In genomic region chrX:118226060-118226428, GRCh38 we compare ENCODE assay signal across 8 cellular contexts.
DNase-seq lines count a peak whose midpoint lies in the region; ATAC-seq and TF ChIP-seq lines count a peak whose summit lies in the region.

No MANE protein-coding gene starts in this region.

- no peaks in the 10 kb centered on the region for H3K36me3 Mint-ChIP-seq in activated naive CD8-positive, alpha-beta T cell treated with anti-CD3 and anti-CD28 coated beads, Interleukin-2, amount 50 U/mL, for 24 hours (ENCODE audit: low read depth)

- no peaks in the 10 kb centered on the region for H3K27me3 ChIP-seq in Peyer's patch
- H3K27me3 ChIP-seq in foreskin keratinocyte = no peaks in the 10 kb centered on the region

- peaks cover 3% of the 10 kb centered on the region for H3K4me1 Mint-ChIP-seq in activated naive CD8-positive, alpha-beta T cell treated with anti-CD3 and anti-CD28 coated beads, Interleukin-2, amount 50 U/mL, for 24 hours

- H3K36me3 ChIP-seq in Peyer's patch = no peaks in the 10 kb centered on the region

- no peak overlapping the region for H3K4me3 Mint-ChIP-seq in activated naive CD8-positive, alpha-beta T cell treated with anti-CD3 and anti-CD28 coated beads, Interleukin-2, amount 50 U/mL, for 24 hours

- no peaks in the 10 kb centered on the region for H3K9me3 ChIP-seq in Peyer's patch

- H3K27ac ChIP-seq in Peyer's patch (no peak overlapping the region), foreskin keratinocyte (peak overlapping the region; percentile 62)

- peak; percentile 40 for TF ChIP-seq CTCF in AG09309 (IDR thresholded peaks at IDR 0.05; ENCODE audit: control insufficient read depth, insufficient read depth, low read depth, low read length, missing control alignments)
- peak in 4 of 6 experiments; percentile 36 to 66 (median 60) for TF ChIP-seq CTCF in Peyer's patch (IDR thresholded peaks at IDR 0.05)
- TF ChIP-seq CTCF in foreskin keratinocyte (conservative IDR thresholded peaks at IDR 0.05) = peak; percentile 74

- no peak for TF ChIP-seq POLR2A in Peyer's patch (IDR thresholded peaks at IDR 0.05)

- ATAC-seq in GM18867 (IDR thresholded peaks at IDR 0.05; ENCODE audit: unreplicated experiment) = peak; percentile 85
- peak; percentile 60 for ATAC-seq in HG03139 (IDR thresholded peaks at IDR 0.05; ENCODE audit: unreplicated experiment)
- ATAC-seq in foreskin keratinocyte = peak; percentile 81
- ATAC-seq in activated naive CD8-positive, alpha-beta T cell treated with anti-CD3 and anti-CD28 coated beads, Interleukin-2, amount 50 U/mL, for 24 hours = no peak

- H3K4me1 ChIP-seq in Peyer's patch (no peaks in the 10 kb centered on the region), foreskin keratinocyte (no peaks in the 10 kb centered on the region)

- H3K4me3 ChIP-seq in AG09309 (ENCODE audit: control insufficient read depth, low read depth, low read length) = no peak overlapping the region
- no peak overlapping the region for H3K4me3 ChIP-seq in Peyer's patch

- H3K27ac Mint-ChIP-seq in activated naive CD8-positive, alpha-beta T cell treated with anti-CD3 and anti-CD28 coated beads, Interleukin-2, amount 50 U/mL, for 24 hours = no peak overlapping the region

- H3K27me3 Mint-ChIP-seq in activated naive CD8-positive, alpha-beta T cell treated with anti-CD3 and anti-CD28 coated beads, Interleukin-2, amount 50 U/mL, for 24 hours = no peaks in the 10 kb centered on the region

- no peak for DNase-seq in AG09309 (ENCODE audit: low read depth)
- no peak for DNase-seq in Peyer's patch
- peak; percentile 17 to 46 for DNase-seq in foreskin keratinocyte
- DNase-seq in activated naive CD8-positive, alpha-beta T cell treated with anti-CD3 and anti-CD28 coated beads, Interleukin-2, amount 50 U/mL, for 24 hours = no peak
- DNase-seq in stimulated activated CD4-positive, alpha-beta T cell treated with anti-CD3 and anti-CD28 coated beads, Interleukin-2, amount 100 ng/mL, for 48 hours = no peak
- no peak for DNase-seq in stimulated activated CD4-positive, alpha-beta T cell treated with anti-CD3 and anti-CD28 coated beads, Interleukin-1b, Interleukin-23, amount 100 ng/mL, for 48 hours

- H3K9me3 Mint-ChIP-seq in activated naive CD8-positive, alpha-beta T cell treated with anti-CD3 and anti-CD28 coated beads, Interleukin-2, amount 50 U/mL, for 24 hours = no peaks in the 10 kb centered on the region

Comparison
In these comparisons a context has a peak if more than half of its experiments do, and no peak if none do; other contexts are left out.
1. DNase-seq: peak in foreskin keratinocyte (2 of 2); none in AG09309 (single experiment), Peyer's patch (0 of 3), activated naive CD8-positive, alpha-beta T cell treated with anti-CD3 and anti-CD28 coated beads, Interleukin-2, amount 50 U/mL, for 24 hours (single experiment), stimulated activated CD4-positive, alpha-beta T cell treated with anti-CD3 and anti-CD28 coated beads, Interleukin-2, amount 100 ng/mL, for 48 hours (0 of 2) and stimulated activated CD4-positive, alpha-beta T cell treated with anti-CD3 and anti-CD28 coated beads, Interleukin-1b, Interleukin-23, amount 100 ng/mL, for 48 hours (single experiment).
2. Peak in every context shown above with its lines, with median percentiles within 50 percentile points of each other: CTCF ChIP-seq.